8 cellular contexts compared by ENCODE assay signal in the genomic region with DNA sequence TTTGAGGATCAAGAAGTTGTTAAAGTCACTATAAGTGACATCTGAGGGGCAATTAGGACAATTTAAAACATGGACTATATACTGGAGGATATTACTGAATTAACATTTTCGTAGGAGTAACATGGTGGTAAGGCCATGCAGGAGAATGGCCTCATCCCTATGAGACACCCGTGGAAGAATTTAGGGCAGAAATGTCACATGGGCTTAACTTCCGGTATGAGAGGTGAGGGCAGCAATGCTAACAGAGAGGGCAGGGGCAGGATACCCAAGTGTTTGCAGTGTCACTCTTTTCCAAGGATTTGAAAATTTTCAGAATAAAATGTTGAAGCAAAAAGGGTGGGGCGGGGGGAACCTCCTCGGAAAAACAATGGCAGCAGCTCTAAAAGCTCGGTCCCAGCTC. TPM values are rescaled to one million over a fixed set of nuclear protein-coding genes. Genes with fewer than 3 reads are reported as not detected.
DNase-seq lines count a peak whose midpoint lies in the region; ATAC-seq and TF ChIP-seq lines count a peak whose summit lies in the region.

No MANE protein-coding gene starts in this region.

- peak overlapping the region; percentile 9; the same call in 1 of the 2 replicates for H3K27ac ChIP-seq in ACC112 (ENCODE audit: low read depth, low read length)
- peak overlapping the region; percentile 55 for H3K27ac ChIP-seq in cingulate gyrus (ENCODE audit: low read depth, low read length)
- H3K27ac ChIP-seq in MM.1S (ENCODE audit: low read length), result no peak overlapping the region

- no peaks in the 10 kb centered on the region for H3K9me3 Mint-ChIP-seq in naive thymus-derived CD8-positive, alpha-beta T cell

- ATAC-seq in naive thymus-derived CD8-positive, alpha-beta T cell, result no peak

- H2AFZ ChIP-seq in ACC112 (ENCODE audit: low read length, unreplicated experiment), result no peak overlapping the region
- H2AFZ ChIP-seq in MM.1S (ENCODE audit: low read length), result no peak overlapping the region

- H3K79me2 ChIP-seq in ACC112 (ENCODE audit: control insufficient read depth, insufficient read depth, low read length, unreplicated experiment), result peaks cover 83% of the 10 kb centered on the region
- H3K79me2 ChIP-seq in MM.1S (ENCODE audit: low read length), result peaks cover 91% of the 10 kb centered on the region

- peak overlapping the region; percentile 36 to 82 (median 64) for H3K4me3 Mint-ChIP-seq in naive thymus-derived CD8-positive, alpha-beta T cell

- H3K36me3 Mint-ChIP-seq in naive thymus-derived CD8-positive, alpha-beta T cell, result peaks cover 0 to 8% (median 0%) of the 10 kb centered on the region in 3 donors

- peaks cover 20% of the 10 kb centered on the region for H3F3A ChIP-seq in MM.1S (ENCODE audit: insufficient read depth, low read length)

- no peaks in the 10 kb centered on the region for H3K9me2 ChIP-seq in MM.1S (replicated peaks; ENCODE audit: insufficient read depth, low read length)

- H3K4me1 ChIP-seq in ACC112 (ENCODE audit: control insufficient read depth, insufficient read depth, low read length, unreplicated experiment), result peaks cover 20% of the 10 kb centered on the region
- peaks cover 45% of the 10 kb centered on the region for H3K4me1 ChIP-seq in MM.1S (ENCODE audit: low read length)

- H3K27ac Mint-ChIP-seq in naive thymus-derived CD8-positive, alpha-beta T cell, result peak overlapping the region; percentile 0 to 100 (median 90)

- H3K4me3 ChIP-seq in ACC112 (ENCODE audit: low read depth, low read length) (no peak overlapping the region), MM.1S (ENCODE audit: low read length) (no peak overlapping the region)

- peaks cover 22% of the 10 kb centered on the region for H4K20me1 ChIP-seq in MM.1S (ENCODE audit: insufficient read depth, low read length)

- H3K4me1 Mint-ChIP-seq in naive thymus-derived CD8-positive, alpha-beta T cell, result peaks cover 55 to 97% (median 91%) of the 10 kb centered on the region in 4 donors

- no peaks in the 10 kb centered on the region for H3K9me3 ChIP-seq in MM.1S (replicated peaks; ENCODE audit: insufficient read depth, low read length)

- no peak for TF ChIP-seq CTCF in MM.1S (IDR thresholded peaks at IDR 0.05; ENCODE audit: low read length)

- H3K27me3 Mint-ChIP-seq in naive thymus-derived CD8-positive, alpha-beta T cell, result no peaks in the 10 kb centered on the region

- no peak overlapping the region for H3K9ac ChIP-seq in MM.1S (ENCODE audit: low read length)

- no peaks in the 10 kb centered on the region for H3K27me3 ChIP-seq in ACC112 (ENCODE audit: insufficient read depth, low read length)
- H3K27me3 ChIP-seq in MM.1S (replicated peaks; ENCODE audit: insufficient read depth, low read length), result no peaks in the 10 kb centered on the region

- POLR2A ChIA-PET in naive thymus-derived CD8-positive, alpha-beta T cell (lab: Charles Lee), result interaction anchor here (0.7 to 7.8 kb wide), 4 partner anchors 7 to 50 kb away, joined by 3 to 81 read pairs (median 6); a partner anchor contains a TSS

- H3K4me2 ChIP-seq in MM.1S (ENCODE audit: low read depth, low read length), result no peak overlapping the region

- peak; percentile 40 for DNase-seq in HCEC 1CT
- DNase-seq in naive thymus-derived CD8-positive, alpha-beta T cell, result no peak
- DNase-seq in MM.1S, result no peak
- no peak for DNase-seq in NCI-H146 treated with DMSO at 0.1 percent for 48 hours (lab: John Stamatoyannopoulos, UW; ENCODE audit: unreplicated experiment)
- no peak for DNase-seq in NCI-H510A (lab: John Stamatoyannopoulos, UW)
- DNase-seq in amygdala (lab: John Stamatoyannopoulos, UW), result no peak

- H3K36me3 ChIP-seq in ACC112 (ENCODE audit: insufficient read depth, low read length) (no peaks in the 10 kb centered on the region), MM.1S (replicated peaks; ENCODE audit: insufficient read depth, low read length) (0 out of 2 replicates have a peak, but pooled peaks cover 4% of the 10 kb centered on the region)

RNA-seq across cellular contexts. Expression of a gene that starts 23.6 kb away (rescaled TPM):
- 100 to 1,000 TPM; 128 to 145 TPM for total RNA-seq in naive thymus-derived CD8-positive, alpha-beta T cell
- polyA plus RNA-seq in naive thymus-derived CD8-positive, alpha-beta T cell, result 10 to 100 TPM in 1 of 3 donors, 1 to 10 TPM in 2; 7.7 to 13.0 (median 9.1) TPM

RNA-seq across cellular contexts. Expression of a gene that starts 40.2 kb away (rescaled TPM):
- total RNA-seq in naive thymus-derived CD8-positive, alpha-beta T cell, result 10 to 100 TPM; 55.9 to 58.3 TPM
- polyA plus RNA-seq in naive thymus-derived CD8-positive, alpha-beta T cell, result 1 to 10 TPM; 1.3 to 2.8 (median 2.0) TPM

RNA-seq across cellular contexts. Expression of a gene that starts 49.6 kb away (rescaled TPM):
- 10 to 100 TPM; 32.7 to 34.5 TPM for total RNA-seq in naive thymus-derived CD8-positive, alpha-beta T cell
- 1 to 10 TPM; 6.2 to 8.4 (median 7.0) TPM for polyA plus RNA-seq in naive thymus-derived CD8-positive, alpha-beta T cell

RNA-seq across cellular contexts. Expression of a gene that starts 50.7 kb away (rescaled TPM):
- total RNA-seq in naive thymus-derived CD8-positive, alpha-beta T cell, result 100 to 1,000 TPM; 116 to 131 TPM
- polyA plus RNA-seq in naive thymus-derived CD8-positive, alpha-beta T cell, result 100 to 1,000 TPM; 374 to 404 (median 395) TPM
